26 cellular contexts compared by ENCODE assay signal in genomic region chr2:152155209-152155608, GRCh38. TPM values are rescaled to one million over a fixed set of nuclear protein-coding genes. Genes with fewer than 3 reads are reported as not detected.
DNase-seq lines count a peak whose midpoint lies in the region; ATAC-seq, FAIRE-seq and TF ChIP-seq lines count a peak whose summit lies in the region.
"Had no signal": no experiment of that assay in that cellular context is flagged by ENCODE, and none has a peak within 500 bp of the region (broad histone marks: within the 10 kb centered on the region; RNA-seq: fewer than 3 reads in every experiment).

No MANE protein-coding gene starts in this region.

- in situ Hi-C loops in HepG2 (cut with HindIII; ENCODE audit: extremely low pct_ligation_motif_present, low pct_unique_long_range_greater_than_20kb) = no loop called here
- in situ Hi-C loops in GM12878 (cut with MboI) = no loop called here
- in situ Hi-C loops in GM23248 (cut with MboI) = no loop called here

- no peak for TF ChIP-seq POLR2A in HepG2 (IDR thresholded peaks at IDR 0.05; ENCODE audit: insufficient read depth in 1 of 2, low read depth in 2 of 2, low read length in 2 of 2)
- no peak for TF ChIP-seq POLR2A in right lobe of liver (IDR thresholded peaks at IDR 0.05)
- no peak for TF ChIP-seq POLR2A in GM12878 (IDR thresholded peaks at IDR 0.05; ENCODE audit: low read depth, low read length)

- DNase-seq in HepG2 (ENCODE audit: low spot score) = peak; percentile 58
- DNase-seq in right lobe of liver = no peak
- no peak for DNase-seq in GM12878 (ENCODE audit: low read depth, low spot score)
- DNase-seq in upper lobe of right lung = no peak
- DNase-seq in GM23248 = no peak
- DNase-seq in LoVo (ENCODE audit: low spot score) = no peak
- DNase-seq: activated CD4-positive, alpha-beta memory T cell treated with anti-CD3 and anti-CD28 coated beads, Interleukin-2, amount 10 ng/mL, durations not matched to agents 7 days and 5 days; activated CD4-positive, CD25-positive, alpha-beta regulatory T cell treated with anti-CD3 and anti-CD28 coated beads, Interleukin-2, amount 50 U/mL, for 72 hours; activated CD8-positive, alpha-beta memory T cell treated with anti-CD3 and anti-CD28 coated beads, Interleukin-2, amount 50 U/mL, for 48 hours; activated naive CD4-positive, alpha-beta T cell treated with anti-CD3 and anti-CD28 coated beads for 36 hours; adrenal gland; BE2C; cerebellar nuclear complex; dorsolateral prefrontal cortex; esophagus squamous epithelium; gastrocnemius medialis; kidney glomerular epithelial cell; lower lobe of right lung; MV-4-11; NCI-H774; nephron progenitor cell; stimulated activated CD4-positive, alpha-beta T cell treated with anti-CD3 and anti-CD28 coated beads, Interleukin-4, amount 100 ng/mL, for 24 hours; tibial artery had no signal

- H3K36me3 ChIP-seq in HepG2 (replicated peaks in 1 of 2; ENCODE audit: control insufficient read depth in 1 of 2, insufficient read depth in 2 of 2, low read length in 2 of 2) (no peaks in the 10 kb centered on the region), right lobe of liver (no peaks in the 10 kb centered on the region), GM12878 (ENCODE audit: control insufficient read depth in 2 of 2, insufficient read depth in 2 of 2, low read length in 1 of 2) (no peaks in the 10 kb centered on the region; a peak in 1 of 4 replicates), upper lobe of right lung (peaks cover 5% of the 10 kb centered on the region), GM23248 (ENCODE audit: low read depth) (no peaks in the 10 kb centered on the region)
- H3K36me3 ChIP-seq: adrenal gland, BE2C, gastrocnemius medialis, lower lobe of right lung, tibial artery had no signal

- no peak for TF ChIP-seq EP300 in HepG2 (IDR thresholded peaks at IDR 0.05; ENCODE audit: low read depth in 2 of 2, low read length in 2 of 2)
- no peak for TF ChIP-seq EP300 in HepG2 (CRISPR knock-in tag; IDR thresholded peaks at IDR 0.05; ENCODE audit: borderline replicate concordance)
- TF ChIP-seq EP300 in GM12878 (IDR thresholded peaks at IDR 0.05; ENCODE audit: borderline replicate concordance in 1 of 2, control insufficient read depth in 1 of 2, low read depth in 2 of 2, low read length in 2 of 2) = no peak

- H3K27ac ChIP-seq in HepG2 (ENCODE audit: extremely low read length, insufficient read depth, low read length) = no peak overlapping the region
- no peak overlapping the region for H3K27ac ChIP-seq in right lobe of liver
- H3K27ac ChIP-seq in GM12878 (ENCODE audit: control insufficient read depth, insufficient read depth) = no peak overlapping the region
- no peak overlapping the region for H3K27ac ChIP-seq in upper lobe of right lung
- H3K27ac ChIP-seq in GM23248 = no peak overlapping the region
- H3K27ac ChIP-seq: adrenal gland, dorsolateral prefrontal cortex, esophagus squamous epithelium, gastrocnemius medialis, KMS-11, lower lobe of right lung, tibial artery had no signal

- no peak overlapping the region for H3K9ac ChIP-seq in HepG2 (ENCODE audit: insufficient read depth, low read depth, low read length)
- no peak overlapping the region for H3K9ac ChIP-seq in GM12878 (ENCODE audit: control insufficient read depth, insufficient read depth, low read length)
- no peak overlapping the region for H3K9ac ChIP-seq in GM23248
- H3K9ac ChIP-seq: KMS-11 had no signal

- peaks cover 12% of the 10 kb centered on the region for H3K79me2 ChIP-seq in HepG2 (ENCODE audit: insufficient read depth, low read length)
- peaks cover 40% of the 10 kb centered on the region for H3K79me2 ChIP-seq in GM12878 (ENCODE audit: control insufficient read depth, insufficient read depth, low read length)
- H3K79me2 ChIP-seq in GM23248 (ENCODE audit: insufficient read depth) = peaks cover 94% of the 10 kb centered on the region

- H2AFZ ChIP-seq in HepG2 (ENCODE audit: low read length) = no peak overlapping the region
- no peak overlapping the region for H2AFZ ChIP-seq in GM12878 (ENCODE audit: control insufficient read depth, low read depth, low read length)
- no peak overlapping the region for H2AFZ ChIP-seq in GM23248

- RAD21 ChIA-PET in GM12878 (lab: Charles Lee; ENCODE audit: unreplicated experiment) = interaction anchor here (0.8 to 1.3 kb wide), 3 partner anchors 12 to 19 kb away, joined by 3 to 4 read pairs (median 3); no protein-coding TSS in a partner anchor

- H4K20me1 ChIP-seq in HepG2 (ENCODE audit: insufficient read depth, low read length) (no peaks in the 10 kb centered on the region), GM12878 (ENCODE audit: control insufficient read depth, insufficient read depth) (no peaks in the 10 kb centered on the region), GM23248 (ENCODE audit: insufficient read depth) (peaks cover 9% of the 10 kb centered on the region; the same call in 1 of the 2 replicates)

- H3K4me3 ChIP-seq in HepG2 (replicated peaks in 1 of 3; ENCODE audit: insufficient read depth in 1 of 3, low read depth in 2 of 3, low read length in 3 of 3) (no peak overlapping the region), right lobe of liver (no peak overlapping the region), GM12878 (no peak overlapping the region), upper lobe of right lung (no peak overlapping the region), GM23248 (no peak overlapping the region)
- H3K4me3 ChIP-seq: adrenal gland, dorsolateral prefrontal cortex, esophagus squamous epithelium, gastrocnemius medialis, lower lobe of right lung, tibial artery had no signal

- no TSS peak for BruUV-seq in HepG2 (replicated peaks; lab: Mats Ljungman, UMichigan)
- no TSS peak for BruUV-seq in GM12878 (replicated peaks; lab: Mats Ljungman, UMichigan)

- H3F3A ChIP-seq in GM23248 (ENCODE audit: insufficient read depth) = no peaks in the 10 kb centered on the region

- intact Hi-C loops in HepG2 (cut with micrococcal nuclease; ENCODE audit: unreplicated experiment) (loop anchor here (5.0 kb wide), 1 partner anchor 118 kb away; no protein-coding TSS in a partner anchor), right lobe of liver (cut with DNase I) (no loop called here), GM12878 (cut with micrococcal nuclease; ENCODE audit: unreplicated experiment) (no loop called here), upper lobe of right lung (cut with DNase I) (no loop called here)

- WGBS in HepG2 (ENCODE audit: low lambda C conversion rate) = 37% methylated on average over 4 of the region's 4 CpGs
- WGBS in right lobe of liver (ENCODE audit: insufficient coverage, low coverage, low lambda C conversion rate, missing lambda C conversion rate) = 58% methylated on average over 4 of the region's 4 CpGs
- 34% methylated on average over 4 of the region's 4 CpGs for WGBS in GM12878 (ENCODE audit: insufficient coverage, insufficient replicate concordance, low lambda C conversion rate, missing lambda C conversion rate)
- 66% methylated on average over 4 of the region's 4 CpGs for WGBS in GM23248 (ENCODE audit: low coverage in 1 of 2, low lambda C conversion rate in 2 of 2, missing lambda C conversion rate in 2 of 2), 2 experiments

- TF ChIP-seq CTCF in HepG2 (CRISPR knock-in tag; IDR thresholded peaks at IDR 0.05) = peak; percentile 54
- TF ChIP-seq CTCF in right lobe of liver (IDR thresholded peaks at IDR 0.05) = no peak
- TF ChIP-seq CTCF in LNCAP (IDR thresholded peaks at IDR 0.05) = 0 out of 2 replicates have a peak, but pooled peaks have one; percentile 8
- no peak; a peak in 1 of 6 replicates for TF ChIP-seq CTCF in GM12878 (IDR thresholded peaks at IDR 0.05 in 2 of 3, conservative IDR thresholded peaks at IDR 0.05 in 1 of 3; ENCODE audit: control insufficient read depth in 2 of 3, extremely low read depth in 1 of 3, insufficient read depth in 1 of 3, low read depth in 3 of 3, low read length in 3 of 3)
- no peak for TF ChIP-seq CTCF in upper lobe of right lung (IDR thresholded peaks at IDR 0.05)

- H3K27me3 ChIP-seq in HepG2 (ENCODE audit: control insufficient read depth in 1 of 2, insufficient read depth in 2 of 2, low read length in 2 of 2) (no peaks in the 10 kb centered on the region), right lobe of liver (no peaks in the 10 kb centered on the region), GM12878 (replicated peaks in 1 of 2; ENCODE audit: control insufficient read depth in 2 of 2, insufficient read depth in 2 of 2, low read length in 1 of 2) (no peaks in the 10 kb centered on the region), upper lobe of right lung (no peaks in the 10 kb centered on the region), GM23248 (replicated peaks; ENCODE audit: insufficient read depth) (no peaks in the 10 kb centered on the region)
- H3K27me3 ChIP-seq: adrenal gland, BE2C, dorsolateral prefrontal cortex, esophagus squamous epithelium, gastrocnemius medialis, tibial artery had no signal

- ATAC-seq in HepG2 = peak; percentile 97
- no peak for ATAC-seq in right lobe of liver
- peak; percentile 55 for ATAC-seq in GM12878
- peak; percentile 29 for ATAC-seq in upper lobe of right lung
- ATAC-seq in GM19452 (IDR thresholded peaks at IDR 0.05; ENCODE audit: unreplicated experiment) = no peak
- ATAC-seq: gastrocnemius medialis had no signal

- FAIRE-seq in HepG2 (lab: Jason Lieb, UNC) (peak; percentile 73), GM12878 (lab: Jason Lieb, UNC) (no peak)

- SMC1A ChIA-PET in GM12878 (lab: Charles Lee; ENCODE audit: uncharacterized antibody, unreplicated experiment) = interaction anchor here (0.6 to 2.3 kb wide), 11 partner anchors 10 to 480 kb away, joined by 3 to 12 read pairs (median 4); no protein-coding TSS in a partner anchor

- CTCF ChIA-PET in HepG2 (lab: Yijun Ruan, JAX; ENCODE audit: low intra/inter-chr PET ratio, low total read pairs) = interaction anchor here (0.7 kb wide), 1 partner anchor 119 kb away, joined by 3 read pairs; no protein-coding TSS in a partner anchor
- CTCF ChIA-PET in GM12878 (lab: Yijun Ruan, JAX) = interaction anchor here (0.8 to 2.4 kb wide), 7 partner anchors 13 to 130 kb away, joined by 3 to 8 read pairs (median 6); no protein-coding TSS in a partner anchor

- peaks cover 11% of the 10 kb centered on the region for H3K4me1 ChIP-seq in HepG2 (ENCODE audit: insufficient read depth, low read length)
- no peaks in the 10 kb centered on the region for H3K4me1 ChIP-seq in right lobe of liver
- no peaks in the 10 kb centered on the region for H3K4me1 ChIP-seq in GM12878 (ENCODE audit: control insufficient read depth, insufficient read depth, low read length)
- H3K4me1 ChIP-seq in upper lobe of right lung = no peaks in the 10 kb centered on the region
- H3K4me1 ChIP-seq in GM23248 (ENCODE audit: insufficient read depth) = no peaks in the 10 kb centered on the region
- H3K4me1 ChIP-seq: adrenal gland, BE2C, gastrocnemius medialis, lower lobe of right lung had no signal

- H3K4me2 ChIP-seq in HepG2 (ENCODE audit: low read depth, low read length) = no peak overlapping the region
- H3K4me2 ChIP-seq in GM12878 (ENCODE audit: control insufficient read depth, insufficient read depth) = no peak overlapping the region
- H3K4me2 ChIP-seq in GM23248 (ENCODE audit: unreplicated experiment) = no peak overlapping the region
- H3K4me2 ChIP-seq: KMS-11 had no signal

- POLR2A ChIA-PET in HepG2 (lab: Yijun Ruan, JAX) (no interaction called here), GM12878 (lab: Charles Lee) (interaction anchor here (0.5 to 2.1 kb wide), 3 partner anchors 11 to 1356 kb away, joined by 4 to 10 read pairs (median 6); no protein-coding TSS in a partner anchor)

- H3K9me2 ChIP-seq in GM23248 (ENCODE audit: insufficient read depth) = no peaks in the 10 kb centered on the region

- TF ChIP-seq RAD21 in HepG2 (CRISPR knock-in tag; IDR thresholded peaks at IDR 0.05) (no peak), GM12878 (IDR thresholded peaks at IDR 0.05; ENCODE audit: insufficient read depth, low read depth, low read length) (peak; percentile 37; the same call in 1 of the 2 replicates)

- H3K9me3 ChIP-seq in HepG2 (ENCODE audit: low read length) (peaks cover 10% of the 10 kb centered on the region), right lobe of liver (no peaks in the 10 kb centered on the region), GM12878 (replicated peaks; ENCODE audit: control insufficient read depth, insufficient read depth, low read length) (peaks cover 2% of the 10 kb centered on the region; the same call in 2 of the 3 replicates), upper lobe of right lung (no peaks in the 10 kb centered on the region), GM23248 (ENCODE audit: low read depth) (no peaks in the 10 kb centered on the region)
- H3K9me3 ChIP-seq: adrenal gland, BE2C, esophagus squamous epithelium, gastrocnemius medialis, lower lobe of right lung, tibial artery had no signal

RNA-seq across cellular contexts. Expression of gene STAM2, which starts 20.4 kb away (rescaled TPM):
- total RNA-seq in HepG2 (2016; rRNA removed; fragmentation: Illumina TruSeq; extraction: Trizol) = 24.1 and 29.2 TPM in 2 replicates
- total RNA-seq in HepG2 (2016; cell fraction: cytosol; rRNA removed; fragmentation: Illumina TruSeq; extraction: Trizol; ENCODE audit: low read depth) = 9.6 and 10.8 TPM in 2 replicates
- total RNA-seq in HepG2 (2016; cell fraction: insoluble cytoplasmic fraction; rRNA removed; fragmentation: Illumina TruSeq; extraction: Trizol) = 23.1 and 32.1 TPM in 2 replicates
- total RNA-seq in HepG2 (2016; cell fraction: membrane; rRNA removed; fragmentation: Illumina TruSeq; extraction: Trizol) = 10.5 and 11.3 TPM in 2 replicates
- total RNA-seq in HepG2 (2016; cell fraction: nucleus; rRNA removed; fragmentation: Illumina TruSeq; extraction: Trizol) = 20.7 and 24.7 TPM in 2 replicates
- 12.6 and 14.7 TPM in 2 replicates for polyA plus RNA-seq in HepG2 (2011; rRNA removed)
- polyA plus RNA-seq in HepG2 (2011; cell fraction: cytosol; rRNA removed) = 4.3 and 6.5 TPM in 2 replicates
- 12.5 and 14.1 TPM in 2 replicates for polyA plus RNA-seq in HepG2 (2011; cell fraction: nucleus; rRNA removed)
- polyA plus RNA-seq in HepG2 (2012) = 8.5 and 10.2 TPM in 2 replicates
- polyA plus RNA-seq in HepG2 (2016; cell fraction: cytosol; fragmentation: Illumina TruSeq; extraction: Trizol; ENCODE audit: low read depth) = 1.3 and 1.4 TPM in 2 replicates
- polyA plus RNA-seq in HepG2 (2016; cell fraction: insoluble cytoplasmic fraction; fragmentation: Illumina TruSeq; extraction: Trizol; ENCODE audit: low read depth) = 16.8 and 16.9 TPM in 2 replicates
- 1.7 and 1.9 TPM in 2 replicates for polyA plus RNA-seq in HepG2 (2016; cell fraction: membrane; fragmentation: Illumina TruSeq; extraction: Trizol; ENCODE audit: low read depth)
- polyA plus RNA-seq in HepG2 (2016; cell fraction: nucleus; fragmentation: Illumina TruSeq; extraction: Trizol; ENCODE audit: insufficient read depth, low read depth) = 18.3 and 23.4 TPM in 2 replicates
- polyA minus RNA-seq in HepG2 (2011; rRNA and poly(A)+ RNA removed; ENCODE audit: low replicate concordance) = 11.8 and 17.5 TPM in 2 replicates
- polyA minus RNA-seq in HepG2 (2011; cell fraction: cytosol; rRNA and poly(A)+ RNA removed) = 16.4 and 23.1 TPM in 2 replicates
- 34.6 and 39.1 TPM in 2 replicates for polyA minus RNA-seq in HepG2 (2011; cell fraction: nucleus; rRNA and poly(A)+ RNA removed)
- 10 to 100 TPM; 12.1 to 18.6 (median 14.2) TPM for total RNA-seq in right lobe of liver
- 57.1 and 59.3 TPM in 2 replicates for total RNA-seq in GM12878 (2013; cell fraction: nucleolus; rRNA removed)
- 16.2 and 19.4 TPM in 2 replicates for total RNA-seq in GM12878 (2014; rRNA removed)
- 20.0 and 20.5 TPM in 2 replicates for total RNA-seq in GM12878 (2014; rRNA removed; fragmentation: Illumina TruSeq; extraction: Trizol)
- 19.7 and 21.5 TPM in 2 replicates for total RNA-seq in GM12878 (2021)
- 4.4 TPM for polyA plus RNA-seq in GM12878 (2011; ENCODE audit: low read depth)
- 21.6 and 36.5 TPM in 2 replicates for polyA plus RNA-seq in GM12878 (2011; rRNA removed)
- 7.9 and 8.4 TPM in 2 replicates for polyA plus RNA-seq in GM12878 (2011; cell fraction: cytosol; rRNA removed)
- polyA plus RNA-seq in GM12878 (2011; cell fraction: nucleus; rRNA removed) = 18.3 and 22.4 TPM in 2 replicates
- polyA plus RNA-seq in GM12878 (2012) = 6.6 and 8.4 TPM in 2 replicates
- 16.3 and 19.1 TPM in 2 replicates for polyA plus RNA-seq in GM12878 (2014; fragmentation: Illumina TruSeq; extraction: Trizol)
- 1 to 10 TPM; 4.4 to 7.8 TPM for polyA plus RNA-seq in GM12878 (2014; fragmentation: Nextera tagmentation; extraction: Ambion mirVana)
- polyA plus RNA-seq in GM12878 (2014; rRNA removed) = 11.5 and 13.2 TPM in 2 replicates
- polyA plus RNA-seq in GM12878 (2016; fragmentation: Nextera tagmentation; extraction: Ambion mirVana) = 10 to 100 TPM; 15.9 to 16.9 TPM
- polyA minus RNA-seq in GM12878 (2011; rRNA and poly(A)+ RNA removed) = 20.0 and 27.9 TPM in 2 replicates
- 9.0 and 10.9 TPM in 2 replicates for polyA minus RNA-seq in GM12878 (2011; cell fraction: cytosol; rRNA and poly(A)+ RNA removed)
- 12.0 and 15.4 TPM in 2 replicates for polyA minus RNA-seq in GM12878 (2011; cell fraction: nucleus; rRNA and poly(A)+ RNA removed)
- 42.5 TPM for total RNA-seq in upper lobe of right lung
- 29.6 and 42.6 TPM in 2 replicates for total RNA-seq in GM23248 (2014; rRNA removed; shearing (Covaris generic))
- polyA plus RNA-seq in GM23248 (2016; fragmentation: Nextera tagmentation; extraction: Ambion mirVana) = 14.7 and 14.9 TPM in 2 replicates

RNA-seq across cellular contexts. Expression of gene CACNB4, which starts 56.4 kb away (rescaled TPM):
- 9.5 and 14.3 TPM in 2 replicates for total RNA-seq in HepG2 (2016; rRNA removed; fragmentation: Illumina TruSeq; extraction: Trizol)
- total RNA-seq in HepG2 (2016; cell fraction: cytosol; rRNA removed; fragmentation: Illumina TruSeq; extraction: Trizol; ENCODE audit: low read depth) = 8.4 and 9.3 TPM in 2 replicates
- 12.5 and 16.2 TPM in 2 replicates for total RNA-seq in HepG2 (2016; cell fraction: insoluble cytoplasmic fraction; rRNA removed; fragmentation: Illumina TruSeq; extraction: Trizol)
- total RNA-seq in HepG2 (2016; cell fraction: membrane; rRNA removed; fragmentation: Illumina TruSeq; extraction: Trizol) = 5.5 and 7.4 TPM in 2 replicates
- total RNA-seq in HepG2 (2016; cell fraction: nucleus; rRNA removed; fragmentation: Illumina TruSeq; extraction: Trizol) = 49.9 and 50.0 TPM in 2 replicates
- polyA plus RNA-seq in HepG2 (2011; rRNA removed) = 3.9 and 5.1 TPM in 2 replicates
- polyA plus RNA-seq in HepG2 (2011; cell fraction: cytosol; rRNA removed) = 1.0 and 1.2 TPM in 2 replicates
- polyA plus RNA-seq in HepG2 (2011; cell fraction: nucleus; rRNA removed) = 8.4 and 10.5 TPM in 2 replicates
- 2.6 and 3.3 TPM in 2 replicates for polyA plus RNA-seq in HepG2 (2012)
- polyA plus RNA-seq in HepG2 (2016; cell fraction: cytosol; fragmentation: Illumina TruSeq; extraction: Trizol; ENCODE audit: low read depth) = 0.25 and 0.48 TPM in 2 replicates
- polyA plus RNA-seq in HepG2 (2016; cell fraction: insoluble cytoplasmic fraction; fragmentation: Illumina TruSeq; extraction: Trizol; ENCODE audit: low read depth) = 5.0 and 5.5 TPM in 2 replicates
- 1.7 and 2.1 TPM in 2 replicates for polyA plus RNA-seq in HepG2 (2016; cell fraction: membrane; fragmentation: Illumina TruSeq; extraction: Trizol; ENCODE audit: low read depth)
- polyA plus RNA-seq in HepG2 (2016; cell fraction: nucleus; fragmentation: Illumina TruSeq; extraction: Trizol; ENCODE audit: insufficient read depth, low read depth) = 26.0 and 29.1 TPM in 2 replicates
- polyA minus RNA-seq in HepG2 (2011; rRNA and poly(A)+ RNA removed; ENCODE audit: low replicate concordance) = 0.35 and 13.9 TPM in 2 replicates
- polyA minus RNA-seq in HepG2 (2011; cell fraction: cytosol; rRNA and poly(A)+ RNA removed) = 4.7 and 6.0 TPM in 2 replicates
- polyA minus RNA-seq in HepG2 (2011; cell fraction: nucleus; rRNA and poly(A)+ RNA removed) = 47.0 and 50.5 TPM in 2 replicates
- under 1 TPM; 0.06 to 0.49 (median 0.25) TPM for total RNA-seq in right lobe of liver
- 12.4 and 13.5 TPM in 2 replicates for total RNA-seq in GM12878 (2013; cell fraction: nucleolus; rRNA removed)
- 13.1 and 17.7 TPM in 2 replicates for total RNA-seq in GM12878 (2014; rRNA removed)
- 21.6 and 22.7 TPM in 2 replicates for total RNA-seq in GM12878 (2014; rRNA removed; fragmentation: Illumina TruSeq; extraction: Trizol)
- 18.2 and 19.4 TPM in 2 replicates for total RNA-seq in GM12878 (2021)
- polyA plus RNA-seq in GM12878 (2011; ENCODE audit: low read depth) = 5.9 TPM
- 2.0 and 3.2 TPM in 2 replicates for polyA plus RNA-seq in GM12878 (2011; rRNA removed)
- polyA plus RNA-seq in GM12878 (2011; cell fraction: cytosol; rRNA removed) = 0.59 and 0.82 TPM in 2 replicates
- 3.8 and 5.1 TPM in 2 replicates for polyA plus RNA-seq in GM12878 (2011; cell fraction: nucleus; rRNA removed)
- 6.5 and 8.3 TPM in 2 replicates for polyA plus RNA-seq in GM12878 (2012)
- 18.3 and 20.6 TPM in 2 replicates for polyA plus RNA-seq in GM12878 (2014; fragmentation: Illumina TruSeq; extraction: Trizol)
- 1 to 10 TPM; 2.8 to 4.9 TPM for polyA plus RNA-seq in GM12878 (2014; fragmentation: Nextera tagmentation; extraction: Ambion mirVana)
- polyA plus RNA-seq in GM12878 (2014; rRNA removed) = 7.7 and 8.4 TPM in 2 replicates
- 10 to 100 TPM in 1 of 2 experiments, 1 to 10 TPM in 1; 7.5 to 10.1 TPM for polyA plus RNA-seq in GM12878 (2016; fragmentation: Nextera tagmentation; extraction: Ambion mirVana)
- polyA minus RNA-seq in GM12878 (2011; rRNA and poly(A)+ RNA removed) = 4.4 and 7.1 TPM in 2 replicates
- 0.52 and 1.5 TPM in 2 replicates for polyA minus RNA-seq in GM12878 (2011; cell fraction: cytosol; rRNA and poly(A)+ RNA removed)
- polyA minus RNA-seq in GM12878 (2011; cell fraction: nucleus; rRNA and poly(A)+ RNA removed) = 5.9 and 9.2 TPM in 2 replicates
- total RNA-seq in upper lobe of right lung = 15.3 TPM
- 0.11 TPM in 1 of 2 replicates, not detected in the other for total RNA-seq in GM23248 (2014; rRNA removed; shearing (Covaris generic))
- 0.05 TPM in 1 of 2 replicates, not detected in the other for polyA plus RNA-seq in GM23248 (2016; fragmentation: Nextera tagmentation; extraction: Ambion mirVana)

Comparison
In these comparisons a context has a peak if more than half of its experiments do, and no peak if none do; other contexts are left out.
1. ATAC-seq: peak in HepG2 (single experiment), GM12878 (single experiment) and upper lobe of right lung (single experiment); none in right lobe of liver (0 of 4) and GM19452 (single experiment).
2. CTCF ChIP-seq: peak in HepG2 (single experiment) and LNCAP (single experiment); none in right lobe of liver (0 of 4), GM12878 (0 of 3) and upper lobe of right lung (single experiment).
3. Of the 75 proteins assayed by ChIP-seq in both HepG2 and GM12878: peak only in HepG2: CTCF and SRF; only in GM12878: RAD21; in both: none; in neither: 72.